ENCODE assay signal across 10 cellular contexts in genomic region chr3:173221010-173221409, GRCh38.
DNase-seq lines count a peak whose midpoint lies in the region; ATAC-seq and TF ChIP-seq lines count a peak whose summit lies in the region.
"Had no signal": no experiment of that assay in that cellular context is flagged by ENCODE, and none has a peak within 500 bp of the region (broad histone marks: within the 10 kb centered on the region; RNA-seq: fewer than 3 reads in every experiment).

No MANE protein-coding gene starts in this region.

- H3K79me2 ChIP-seq in fibroblast of lung (ENCODE audit: control insufficient read depth, insufficient read depth, low read length), result no peaks in the 10 kb centered on the region

- H3K36me3 ChIP-seq in fibroblast of lung (ENCODE audit: control insufficient read depth, insufficient read depth, low read length), result no peaks in the 10 kb centered on the region

- H2AFZ ChIP-seq in fibroblast of lung (ENCODE audit: low read length), result no peak overlapping the region

- H3K4me3 ChIP-seq in AG04450 (ENCODE audit: low read depth, low read length) (no peak overlapping the region), fibroblast of lung (replicated peaks in 1 of 4; ENCODE audit: control extremely low read depth in 1 of 4, insufficient read depth in 1 of 4, low read depth in 3 of 4, low read length in 4 of 4) (no peak overlapping the region)

- no peaks in the 10 kb centered on the region for H3K27me3 Mint-ChIP-seq in activated naive CD8-positive, alpha-beta T cell treated with anti-CD3 and anti-CD28 coated beads for 36 hours
- H3K27me3 Mint-ChIP-seq: activated naive CD8-positive, alpha-beta T cell had no signal

- H3K27me3 ChIP-seq in AG04450 (ENCODE audit: control insufficient read depth, insufficient read depth, low read length), result no peaks in the 10 kb centered on the region
- H3K27me3 ChIP-seq in fibroblast of lung (ENCODE audit: control insufficient read depth, insufficient read depth, low read length), result no peaks in the 10 kb centered on the region

- H3K27ac ChIP-seq in AG04450 (ENCODE audit: low read depth, low read length) (no peak overlapping the region), fibroblast of lung (ENCODE audit: insufficient read depth, low read length) (no peak overlapping the region)

- no peaks in the 10 kb centered on the region for H4K20me1 ChIP-seq in fibroblast of lung (ENCODE audit: control insufficient read depth, extremely low read depth, insufficient read depth, low read length)

- DNase-seq in AG04450 (ENCODE audit: low read depth, low spot score) (no peak), OCI-M1 (lab: John Stamatoyannopoulos, UW) (peak; percentile 15), fibroblast of lung (ENCODE audit: low read depth in 2 of 2) (peak; percentile 2 to 13), NCI-H146 treated with DMSO at 0.1 percent for 48 hours (lab: John Stamatoyannopoulos, UW; ENCODE audit: unreplicated experiment) (no peak)
- DNase-seq in activated naive CD8-positive, alpha-beta T cell treated with anti-CD3 and anti-CD28 coated beads for 36 hours, result no peak

- CTCF ChIA-PET in AG04450 (lab: Charles Lee), result no interaction called here

- no peaks in the 10 kb centered on the region for H3K4me1 ChIP-seq in fibroblast of lung (ENCODE audit: control insufficient read depth, extremely low read depth, insufficient read depth, low read length)

- H3K4me2 ChIP-seq in fibroblast of lung (ENCODE audit: extremely low read depth, insufficient read depth, low read length), result no peak overlapping the region

- no peaks in the 10 kb centered on the region for H3K36me3 Mint-ChIP-seq in activated naive CD8-positive, alpha-beta T cell treated with anti-CD3 and anti-CD28 coated beads for 36 hours
- H3K36me3 Mint-ChIP-seq: activated naive CD8-positive, alpha-beta T cell had no signal

- no peaks in the 10 kb centered on the region for H3K4me1 Mint-ChIP-seq in activated naive CD8-positive, alpha-beta T cell treated with anti-CD3 and anti-CD28 coated beads for 36 hours

- TF ChIP-seq CTCF in AG04450 (IDR thresholded peaks at IDR 0.05; ENCODE audit: low read depth, low read length) (peak; percentile 34; the same call in 1 of the 2 replicates), GM12874 (IDR thresholded peaks at IDR 0.05; ENCODE audit: insufficient read depth, low read depth, low read length) (peak; percentile 21; the same call in 1 of the 2 replicates), fibroblast of lung (conservative IDR thresholded peaks at IDR 0.05 in 1 of 2, IDR thresholded peaks at IDR 0.05 in 1 of 2; ENCODE audit: low read depth in 1 of 2, low read length in 2 of 2) (peak in 1 of 2 donors; percentile 28)

- POLR2A ChIA-PET in AG04450 (lab: Yijun Ruan, JAX), result no interaction called here

- H3K9me3 Mint-ChIP-seq in activated naive CD8-positive, alpha-beta T cell treated with anti-CD3 and anti-CD28 coated beads for 36 hours, result peaks cover 2% of the 10 kb centered on the region
- H3K9me3 Mint-ChIP-seq: T-helper 2 cell treated with Interferon-gamma antibody and Interleukin-4, amounts not matched to agents 5 μg/mL and 100 μg/mL, for 36 hours had no signal

- no peak overlapping the region for H3K27ac Mint-ChIP-seq in activated naive CD8-positive, alpha-beta T cell treated with anti-CD3 and anti-CD28 coated beads for 36 hours
- H3K27ac Mint-ChIP-seq: activated naive CD8-positive, alpha-beta T cell; T-helper 2 cell treated with Interferon-gamma antibody and Interleukin-4, amounts not matched to agents 5 μg/mL and 100 μg/mL, for 36 hours had no signal

- no peak overlapping the region for H3K9ac ChIP-seq in fibroblast of lung (ENCODE audit: insufficient read depth, low read length)

- H3K9me3 ChIP-seq in AG04450 (ENCODE audit: control insufficient read depth, insufficient read depth, low read length), result no peaks in the 10 kb centered on the region
- no peaks in the 10 kb centered on the region for H3K9me3 ChIP-seq in fibroblast of lung (ENCODE audit: control insufficient read depth, insufficient read depth, low read depth, low read length)

- H3K4me3 Mint-ChIP-seq in activated naive CD8-positive, alpha-beta T cell treated with anti-CD3 and anti-CD28 coated beads for 36 hours, result no peak overlapping the region
- H3K4me3 Mint-ChIP-seq: activated naive CD8-positive, alpha-beta T cell; T-helper 2 cell treated with Interferon-gamma antibody and Interleukin-4, amounts not matched to agents 5 μg/mL and 100 μg/mL, for 36 hours had no signal

- no peak for ATAC-seq in HG02678 (IDR thresholded peaks at IDR 0.05; ENCODE audit: unreplicated experiment)
- ATAC-seq in GM19463 (IDR thresholded peaks at IDR 0.05; ENCODE audit: unreplicated experiment), result no peak

Comparison
In these comparisons a context has a peak if more than half of its experiments do, and no peak if none do; other contexts are left out.
1. DNase-seq: peak in OCI-M1 (single experiment) and fibroblast of lung (2 of 2); none in AG04450 (single experiment), NCI-H146 treated with DMSO at 0.1 percent for 48 hours (single experiment) and activated naive CD8-positive, alpha-beta T cell treated with anti-CD3 and anti-CD28 coated beads for 36 hours (single experiment).